9 cellular contexts compared by ENCODE assay signal in the genomic region with DNA sequence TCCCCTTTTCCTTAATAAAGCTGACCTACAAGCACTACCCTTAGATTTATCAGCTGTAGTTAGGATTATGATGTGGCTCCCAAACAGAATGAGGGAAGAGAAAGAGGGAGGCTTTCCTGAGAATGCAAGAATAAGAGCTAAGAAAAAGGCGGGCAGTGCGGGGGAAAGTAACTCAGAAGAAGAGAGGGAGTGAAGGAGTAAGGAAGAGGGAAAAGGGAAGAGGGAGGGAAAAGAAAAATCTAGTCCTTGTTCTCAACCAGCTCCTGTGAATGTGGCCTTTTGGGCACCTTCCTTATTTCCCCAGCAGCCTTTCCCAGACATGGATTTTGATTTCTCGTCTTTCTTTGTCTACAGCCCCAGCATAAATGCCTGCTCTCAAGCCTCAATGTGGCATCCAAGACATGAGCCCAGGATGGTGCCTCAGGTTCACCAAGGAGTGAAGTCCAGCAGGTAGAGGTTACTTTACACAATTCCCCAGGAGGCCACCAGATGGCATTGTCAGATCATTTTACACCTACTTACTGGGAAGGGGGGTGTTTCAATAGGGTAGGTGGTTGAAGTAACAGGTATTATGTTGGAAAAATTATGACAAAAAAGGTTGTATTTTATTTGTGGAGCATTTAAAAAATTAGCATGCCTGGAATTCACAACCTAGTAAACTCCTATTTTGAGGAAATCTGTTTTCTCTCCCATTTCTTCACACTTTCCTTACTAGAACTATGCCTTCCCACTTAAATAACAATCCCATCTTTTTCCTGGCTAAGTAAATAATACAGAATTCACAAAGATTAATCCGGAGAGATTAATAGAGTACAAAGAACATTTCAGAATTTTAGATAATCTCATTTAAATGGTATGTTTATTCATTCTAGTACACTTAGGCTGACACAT.
DNase-seq lines count a peak whose midpoint lies in the region; ATAC-seq and TF ChIP-seq lines count a peak whose summit lies in the region.
"Had no signal": no experiment of that assay in that cellular context is flagged by ENCODE, and none has a peak within 500 bp of the region (broad histone marks: within the 10 kb centered on the region; RNA-seq: fewer than 3 reads in every experiment).

No MANE protein-coding gene starts in this region.

- TF ChIP-seq CTCF in DND-41 (IDR thresholded peaks at IDR 0.05; ENCODE audit: borderline replicate concordance, extremely low read depth, low read length, poor library complexity, severe bottlenecking) (peak; percentile 86), LNCAP (IDR thresholded peaks at IDR 0.05) (peak; percentile 81), esophagus muscularis mucosa (IDR thresholded peaks at IDR 0.05) (peak; percentile 55 to 63 (median 56)), neural progenitor cell (IDR thresholded peaks at IDR 0.05) (peak; percentile 89), vagina (IDR thresholded peaks at IDR 0.05) (peak; percentile 16 to 50 (median 48))

- intact Hi-C loops in esophagus muscularis mucosa (cut with DNase I) (loop anchor here (2.0 kb wide), 1 partner anchor 119 kb away; the partner anchor contains the start of gene RPP30), vagina (cut with DNase I) (no loop called here)

- H3K4me2 ChIP-seq in DND-41 (ENCODE audit: insufficient read depth, low read length) (no peak overlapping the region), neural progenitor cell (no peak overlapping the region)

- H3F3A ChIP-seq in neural progenitor cell (ENCODE audit: low read depth) = no peaks in the 10 kb centered on the region

- TF ChIP-seq EP300 in esophagus muscularis mucosa (IDR thresholded peaks at IDR 0.05) = no peak

- H3K4me1 ChIP-seq in DND-41 (ENCODE audit: insufficient read depth, low read length) = no peaks in the 10 kb centered on the region
- no peaks in the 10 kb centered on the region for H3K4me1 ChIP-seq in esophagus muscularis mucosa
- H3K4me1 ChIP-seq in neural progenitor cell = no peaks in the 10 kb centered on the region
- H3K4me1 ChIP-seq in vagina = no peaks in the 10 kb centered on the region

- H3K9me3 ChIP-seq in DND-41 (ENCODE audit: insufficient read depth, low read length, severe bottlenecking) = no peaks in the 10 kb centered on the region
- no peaks in the 10 kb centered on the region for H3K9me3 ChIP-seq in esophagus muscularis mucosa
- no peaks in the 10 kb centered on the region for H3K9me3 ChIP-seq in neural progenitor cell (ENCODE audit: low read depth)
- no peaks in the 10 kb centered on the region for H3K9me3 ChIP-seq in vagina

- H2AFZ ChIP-seq in DND-41 (ENCODE audit: low read depth, low read length) (no peak overlapping the region), neural progenitor cell (replicated peaks) (no peak overlapping the region)

- no peak overlapping the region for H3K9ac ChIP-seq in DND-41 (ENCODE audit: low read depth, low read length)
- H3K9ac ChIP-seq in neural progenitor cell = no peak overlapping the region

- peaks cover 2% of the 10 kb centered on the region for H3K27me3 Mint-ChIP-seq in neural progenitor cell (ENCODE audit: insufficient read depth, low read depth)

- H3K36me3 ChIP-seq in DND-41 (ENCODE audit: insufficient read depth, low read length) (no peaks in the 10 kb centered on the region), esophagus muscularis mucosa (no peaks in the 10 kb centered on the region), neural progenitor cell (no peaks in the 10 kb centered on the region), vagina (no peaks in the 10 kb centered on the region)

- H4K20me1 ChIP-seq in DND-41 (ENCODE audit: insufficient read depth, low read length) (no peaks in the 10 kb centered on the region), neural progenitor cell (ENCODE audit: low read depth) (no peaks in the 10 kb centered on the region)

- H3K4me1 Mint-ChIP-seq in neural progenitor cell = no peaks in the 10 kb centered on the region
- H3K4me1 Mint-ChIP-seq: activated naive CD4-positive, alpha-beta T cell treated with anti-CD3 and anti-CD28 coated beads, Interleukin-2, amount 50 U/mL, for 24 hours had no signal

- H3K27ac ChIP-seq in DND-41 (ENCODE audit: low read length) (no peak overlapping the region), esophagus muscularis mucosa (replicated peaks in 1 of 4) (no peak overlapping the region), neural progenitor cell (no peak overlapping the region), vagina (no peak overlapping the region)

- H3K36me3 Mint-ChIP-seq in neural progenitor cell = no peaks in the 10 kb centered on the region
- H3K36me3 Mint-ChIP-seq: activated naive CD4-positive, alpha-beta T cell treated with anti-CD3 and anti-CD28 coated beads, Interleukin-2, amount 50 U/mL, for 24 hours had no signal

- H3K4me3 ChIP-seq in DND-41 (ENCODE audit: low read depth in 1 of 2, low read length in 2 of 2) (no peak overlapping the region), esophagus muscularis mucosa (no peak overlapping the region), neural progenitor cell (no peak overlapping the region), vagina (no peak overlapping the region)

- H3K79me2 ChIP-seq in DND-41 (ENCODE audit: insufficient read depth, low read length) (no peaks in the 10 kb centered on the region), neural progenitor cell (ENCODE audit: low read depth) (no peaks in the 10 kb centered on the region)

- no peak overlapping the region for H3K4me3 Mint-ChIP-seq in neural progenitor cell
- H3K4me3 Mint-ChIP-seq: activated naive CD4-positive, alpha-beta T cell treated with anti-CD3 and anti-CD28 coated beads, Interleukin-2, amount 50 U/mL, for 24 hours had no signal

- no peak overlapping the region for H3K27ac Mint-ChIP-seq in neural progenitor cell
- H3K27ac Mint-ChIP-seq: activated naive CD4-positive, alpha-beta T cell treated with anti-CD3 and anti-CD28 coated beads, Interleukin-2, amount 50 U/mL, for 24 hours had no signal

- peaks cover 29% of the 10 kb centered on the region for H3K27me3 ChIP-seq in DND-41 (ENCODE audit: insufficient read depth, low read length, poor library complexity)
- H3K27me3 ChIP-seq in esophagus muscularis mucosa = peaks cover 0 to 21% (median 0%) of the 10 kb centered on the region in 4 donors
- no peaks in the 10 kb centered on the region for H3K27me3 ChIP-seq in neural progenitor cell
- H3K27me3 ChIP-seq in vagina = no peaks in the 10 kb centered on the region

- TF ChIP-seq POLR2A in esophagus muscularis mucosa (IDR thresholded peaks at IDR 0.05; ENCODE audit: low read depth) (no peak), vagina (IDR thresholded peaks at IDR 0.05) (no peak)

- DNase-seq in DND-41 (peak; percentile 53), esophagus muscularis mucosa (ENCODE audit: extremely low spot score) (no peak), neural progenitor cell (ENCODE audit: low spot score) (peak; percentile 65), vagina (ENCODE audit: extremely low spot score in 2 of 2) (no peak), NCI-H446 treated with DMSO at 0.1 percent for 48 hours (lab: John Stamatoyannopoulos, UW) (no peak)
- peak; percentile 5 to 8 for DNase-seq in activated CD4-positive, alpha-beta T cell treated with anti-CD3 and anti-CD28 coated beads, Interleukin-2, amount 50 U/mL, for 24 hours (ENCODE audit: low read depth in 1 of 2, low spot score in 1 of 2)

- ATAC-seq in DND-41 (ENCODE audit: insufficient read depth, low read depth) (peak; percentile 76), GM21390 (IDR thresholded peaks at IDR 0.05; ENCODE audit: unreplicated experiment) (peak; percentile 73)

- 30% methylated on average over 4 of the region's 4 CpGs for WGBS in esophagus muscularis mucosa

- no peaks in the 10 kb centered on the region for H3K9me3 Mint-ChIP-seq in neural progenitor cell
- H3K9me3 Mint-ChIP-seq: activated naive CD4-positive, alpha-beta T cell treated with anti-CD3 and anti-CD28 coated beads, Interleukin-2, amount 50 U/mL, for 24 hours had no signal

Comparison
In these comparisons a context has a peak if more than half of its experiments do, and no peak if none do; other contexts are left out.
1. DNase-seq: peak in DND-41 (single experiment), activated CD4-positive, alpha-beta T cell treated with anti-CD3 and anti-CD28 coated beads, Interleukin-2, amount 50 U/mL, for 24 hours (2 of 2) and neural progenitor cell (single experiment); none in esophagus muscularis mucosa (single experiment), vagina (0 of 2) and NCI-H446 treated with DMSO at 0.1 percent for 48 hours (single experiment).
2. Peak in every context shown above with its lines, with median percentiles within 50 percentile points of each other: CTCF ChIP-seq.